Comparison of ENCODE assay signal across 10 cellular contexts in the genomic region with DNA sequence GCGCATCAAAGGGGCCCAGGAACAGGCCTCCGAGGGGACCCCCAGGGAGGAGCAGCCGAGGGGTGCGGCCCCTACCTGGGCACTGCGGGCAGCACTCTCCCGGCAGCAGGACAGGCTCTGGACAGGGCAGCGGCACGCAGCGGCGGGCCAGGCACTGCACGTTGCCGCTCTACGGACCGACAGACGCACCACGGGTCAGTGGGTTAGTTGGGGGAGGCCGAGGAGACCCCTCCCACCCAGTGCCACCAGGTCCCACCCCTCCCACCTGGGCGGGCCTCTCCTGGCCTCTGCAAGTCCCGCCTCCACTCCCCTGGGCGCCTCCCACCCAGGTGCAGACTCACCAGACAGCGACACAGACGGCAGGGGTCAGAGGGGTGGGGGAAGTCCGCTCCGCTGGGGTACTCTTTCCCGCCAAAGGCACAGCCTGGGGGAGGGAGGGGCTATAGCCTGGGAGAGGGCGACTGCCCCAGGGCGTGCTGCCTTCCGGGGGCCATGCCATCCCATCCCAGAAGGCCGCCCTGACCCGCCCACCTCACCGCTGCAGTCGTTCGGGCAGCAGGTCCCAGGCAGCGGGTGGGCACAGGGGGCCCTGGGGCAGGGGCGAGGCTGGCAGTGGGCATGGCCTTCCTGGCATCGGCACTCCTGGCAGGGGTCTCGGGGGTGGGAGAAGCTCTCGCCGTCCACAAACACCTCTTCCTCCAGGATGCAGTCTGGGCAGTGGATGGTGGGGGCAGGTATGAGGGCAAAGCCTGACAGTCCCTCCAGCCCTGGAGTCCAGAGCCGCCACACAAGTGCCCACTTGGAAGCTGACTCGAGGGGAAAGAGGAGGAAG. TPM values are rescaled to one million over a fixed set of nuclear protein-coding genes. Genes with fewer than 3 reads are reported as not detected.
DNase-seq lines count a peak whose midpoint lies in the region; ATAC-seq lines count a peak whose summit lies in the region.
"Had no signal": no experiment of that assay in that cellular context is flagged by ENCODE, and none has a peak within 500 bp of the region (broad histone marks: within the 10 kb centered on the region; RNA-seq: fewer than 3 reads in every experiment).

No MANE protein-coding gene starts in this region.

- H3K4me3 Mint-ChIP-seq in activated naive CD4-positive, alpha-beta T cell treated with anti-CD3 and anti-CD28 coated beads for 36 hours = peak overlapping the region; percentile 23
- peak overlapping the region in 1 of 2 donors; percentile 33 for H3K4me3 Mint-ChIP-seq in stimulated activated naive B cell treated with anti-CD40 and anti-IgM and Interleukin-4, amounts not matched to agents 10 μg/mL and 1 μg/mL and 100 μg/mL, for 72 hours
- H3K4me3 Mint-ChIP-seq: activated CD4-positive, alpha-beta T cell treated with anti-CD3 and anti-CD28 coated beads, Interleukin-2, amount 10 ng/mL, durations not matched to agents 7 days and 5 days had no signal

- H3K4me1 Mint-ChIP-seq in activated naive CD4-positive, alpha-beta T cell treated with anti-CD3 and anti-CD28 coated beads for 36 hours (ENCODE audit: low read depth) = no peaks in the 10 kb centered on the region
- H3K4me1 Mint-ChIP-seq in stimulated activated naive B cell treated with anti-CD40 and anti-IgM and Interleukin-4, amounts not matched to agents 10 μg/mL and 1 μg/mL and 100 μg/mL, for 72 hours = peaks cover 0 to 4% of the 10 kb centered on the region in 2 donors
- H3K4me1 Mint-ChIP-seq: activated CD4-positive, alpha-beta T cell treated with anti-CD3 and anti-CD28 coated beads, Interleukin-2, amount 10 ng/mL, durations not matched to agents 7 days and 5 days had no signal

- peaks cover 11% of the 10 kb centered on the region for H3K27me3 Mint-ChIP-seq in activated naive CD4-positive, alpha-beta T cell treated with anti-CD3 and anti-CD28 coated beads for 36 hours (ENCODE audit: low read depth)
- peaks cover 8 to 35% of the 10 kb centered on the region in 2 donors for H3K27me3 Mint-ChIP-seq in stimulated activated naive B cell treated with anti-CD40 and anti-IgM and Interleukin-4, amounts not matched to agents 10 μg/mL and 1 μg/mL and 100 μg/mL, for 72 hours

- CTCF ChIA-PET in activated naive CD4-positive, alpha-beta T cell treated with anti-CD3 and anti-CD28 coated beads for 36 hours (lab: Charles Lee) = no interaction called here

- peak; percentile 32 to 41 for ATAC-seq in activated CD4-positive, CD25-positive, alpha-beta regulatory T cell treated with anti-CD3 and anti-CD28 coated beads, Interleukin-2, amount 50 U/mL, for 24 hours
- peak; percentile 56 to 59 for ATAC-seq in stimulated activated naive B cell treated with anti-CD40 and anti-IgM and Interleukin-4, amounts not matched to agents 10 μg/mL and 1 μg/mL and 100 μg/mL, for 72 hours (replicated peaks)
- ATAC-seq in GM21528 (IDR thresholded peaks at IDR 0.05; ENCODE audit: low FRiP score, unreplicated experiment) = no peak

- H3K4me1 ChIP-seq in iPS-15b (ENCODE audit: control insufficient read depth, insufficient read depth, low read length) = peaks cover 11% of the 10 kb centered on the region

- H3K9me3 Mint-ChIP-seq in activated naive CD4-positive, alpha-beta T cell treated with anti-CD3 and anti-CD28 coated beads for 36 hours = no peaks in the 10 kb centered on the region
- H3K9me3 Mint-ChIP-seq in stimulated activated naive B cell treated with anti-CD40 and anti-IgM and Interleukin-4, amounts not matched to agents 10 μg/mL and 1 μg/mL and 100 μg/mL, for 72 hours = no peaks in the 10 kb centered on the region
- H3K9me3 Mint-ChIP-seq: activated CD4-positive, alpha-beta T cell treated with anti-CD3 and anti-CD28 coated beads, Interleukin-2, amount 10 ng/mL, durations not matched to agents 7 days and 5 days had no signal

- H3K9ac ChIP-seq in iPS-15b (ENCODE audit: low read depth, low read length) = no peak overlapping the region

- H3K27me3 ChIP-seq in iPS-15b (ENCODE audit: control insufficient read depth, insufficient read depth, low read length) = peaks cover 3% of the 10 kb centered on the region

- peak overlapping the region; percentile 66 for H3K4me3 ChIP-seq in iPS-15b (ENCODE audit: low read depth, low read length)

- no peak overlapping the region for H3K27ac Mint-ChIP-seq in activated naive CD4-positive, alpha-beta T cell treated with anti-CD3 and anti-CD28 coated beads for 36 hours
- no peak overlapping the region for H3K27ac Mint-ChIP-seq in stimulated activated naive B cell treated with anti-CD40 and anti-IgM and Interleukin-4, amounts not matched to agents 10 μg/mL and 1 μg/mL and 100 μg/mL, for 72 hours
- H3K27ac Mint-ChIP-seq: activated CD4-positive, alpha-beta T cell treated with anti-CD3 and anti-CD28 coated beads, Interleukin-2, amount 10 ng/mL, durations not matched to agents 7 days and 5 days had no signal

- intact Hi-C loops in activated naive CD4-positive, alpha-beta T cell treated with anti-CD3 and anti-CD28 coated beads for 36 hours (cut with micrococcal nuclease) = no loop called here

- DNase-seq in activated CD4-positive, CD25-positive, alpha-beta regulatory T cell (lab: John Stamatoyannopoulos, UW) = no peak
- DNase-seq in activated naive CD4-positive, alpha-beta T cell treated with anti-CD3 and anti-CD28 coated beads for 36 hours = peak; percentile 23
- no peak for DNase-seq in stimulated activated naive B cell treated with anti-CD40 and anti-IgM and Interleukin-4, amounts not matched to agents 10 μg/mL and 1 μg/mL and 100 μg/mL, for 72 hours
- DNase-seq in NCI-H1436 treated with DMSO at 0.1 percent for 48 hours (lab: John Stamatoyannopoulos, UW) (no peak), NCI-H1930 (lab: John Stamatoyannopoulos, UW) (no peak)
- DNase-seq: activated CD4-positive, alpha-beta T cell treated with anti-CD3 and anti-CD28 coated beads, Interleukin-2, amount 10 ng/mL, durations not matched to agents 7 days and 5 days; cortex of kidney had no signal

- H3K36me3 ChIP-seq in iPS-15b (ENCODE audit: control insufficient read depth, insufficient read depth, low read length) = no peaks in the 10 kb centered on the region

- no peaks in the 10 kb centered on the region for H3K36me3 Mint-ChIP-seq in activated naive CD4-positive, alpha-beta T cell treated with anti-CD3 and anti-CD28 coated beads for 36 hours (ENCODE audit: low read depth)
- H3K36me3 Mint-ChIP-seq in stimulated activated naive B cell treated with anti-CD40 and anti-IgM and Interleukin-4, amounts not matched to agents 10 μg/mL and 1 μg/mL and 100 μg/mL, for 72 hours = no peaks in the 10 kb centered on the region

- no peaks in the 10 kb centered on the region for H3K9me3 ChIP-seq in iPS-15b (ENCODE audit: control insufficient read depth, insufficient read depth, low read length)

RNA-seq across cellular contexts. Expression of gene KCP, which starts 19.2 kb away (rescaled TPM):
- total RNA-seq in activated naive CD4-positive, alpha-beta T cell treated with anti-CD3 and anti-CD28 coated beads for 36 hours = not detected

RNA-seq across cellular contexts. Expression of gene ATP6V1F, which starts 28.7 kb away (rescaled TPM):
- total RNA-seq in activated naive CD4-positive, alpha-beta T cell treated with anti-CD3 and anti-CD28 coated beads for 36 hours = 100 to 1,000 TPM; 129 to 142 TPM

RNA-seq across cellular contexts. Expression of gene IRF5, which starts 46.4 kb away (rescaled TPM):
- total RNA-seq in activated naive CD4-positive, alpha-beta T cell treated with anti-CD3 and anti-CD28 coated beads for 36 hours = 1 to 10 TPM; 1.4 to 1.9 TPM
